ENCODE assay signal across 8 cellular contexts in the genomic region with DNA sequence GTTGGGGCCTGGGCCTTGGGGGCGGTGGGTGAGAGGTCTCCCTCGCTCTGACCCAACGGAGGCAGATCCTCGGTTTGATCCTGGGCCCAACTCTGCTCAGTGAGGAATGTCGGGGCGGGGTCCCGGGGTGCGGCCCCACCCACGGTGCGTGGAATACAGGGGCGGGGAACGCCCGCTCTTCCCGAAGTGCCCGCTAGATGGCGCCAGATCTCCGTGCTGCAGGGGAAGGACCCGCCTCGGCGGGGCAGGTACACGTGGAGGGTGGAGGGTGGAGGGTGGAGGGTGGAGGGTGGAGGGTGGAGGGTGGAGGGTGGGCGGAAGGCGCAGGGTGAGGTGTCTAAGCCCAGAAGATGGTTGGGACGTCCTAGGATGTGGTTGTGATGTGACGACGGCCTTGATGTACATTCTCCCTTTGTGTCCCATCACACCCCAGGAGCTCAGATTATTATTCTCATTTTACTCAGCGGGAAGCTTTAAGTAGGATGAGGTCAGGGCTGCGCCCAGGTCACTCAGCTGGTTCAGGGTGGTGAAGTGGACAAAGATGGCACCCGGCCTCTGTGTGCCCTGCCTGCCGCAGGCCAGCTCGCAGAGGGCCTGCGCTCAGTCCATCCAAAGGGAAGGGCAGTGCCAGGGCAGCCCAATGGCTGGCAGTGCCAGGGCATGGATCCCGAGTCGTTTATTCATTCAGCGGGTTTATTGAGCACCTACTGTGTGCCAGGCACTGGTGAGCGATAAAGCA. TPM values are rescaled to one million over a fixed set of nuclear protein-coding genes. Genes with fewer than 3 reads are reported as not detected.
DNase-seq lines count a peak whose midpoint lies in the region; ATAC-seq, FAIRE-seq and TF ChIP-seq lines count a peak whose summit lies in the region.

No MANE protein-coding gene starts in this region.

- H3K4me3 ChIP-seq in GM23338 (0 out of 2 replicates have a peak overlapping the region, but pooled peaks have one; percentile 29), adrenal gland (no peak overlapping the region), right cardiac atrium (ENCODE audit: low read length) (peak overlapping the region; percentile 33), small intestine (ENCODE audit: low read depth in 1 of 2, low read length in 2 of 2) (no peak overlapping the region)

- H3K27ac ChIP-seq in GM23338 (ENCODE audit: low read depth), result no peak overlapping the region
- no peak overlapping the region for H3K27ac ChIP-seq in adrenal gland
- no peak overlapping the region for H3K27ac ChIP-seq in right cardiac atrium (ENCODE audit: low read length)
- no peak overlapping the region for H3K27ac ChIP-seq in small intestine (ENCODE audit: low read depth in 1 of 2, low read length in 1 of 2)

- no peak for TF ChIP-seq POLR2A in adrenal gland (IDR thresholded peaks at IDR 0.05)

- no peaks in the 10 kb centered on the region for H3K9me3 Mint-ChIP-seq in GM23338

- H3K36me3 ChIP-seq in GM23338 (ENCODE audit: insufficient read depth) (no peaks in the 10 kb centered on the region), adrenal gland (replicated peaks in 1 of 2) (no peaks in the 10 kb centered on the region), small intestine (ENCODE audit: control insufficient read depth in 2 of 2, insufficient read depth in 2 of 2, low read length in 2 of 2) (no peaks in the 10 kb centered on the region)

- H3K4me1 ChIP-seq in GM23338 (ENCODE audit: insufficient read depth) (peaks cover 41% of the 10 kb centered on the region), adrenal gland (replicated peaks in 1 of 2) (peaks cover 0 to under 1% of the 10 kb centered on the region in 2 donors), right cardiac atrium (ENCODE audit: control insufficient read depth, insufficient read depth, low read length) (peaks cover 4% of the 10 kb centered on the region), small intestine (ENCODE audit: control insufficient read depth in 2 of 2, insufficient read depth in 1 of 2, low read depth in 1 of 2, low read length in 1 of 2) (no peaks in the 10 kb centered on the region)

- peaks cover 7% of the 10 kb centered on the region for H3F3A ChIP-seq in GM23338 (replicated peaks; ENCODE audit: low read depth)

- FAIRE-seq in small intestine (lab: Jason Lieb, UNC), result no peak

- TF ChIP-seq CTCF in GM10248 (IDR thresholded peaks at IDR 0.05; ENCODE audit: control extremely low read depth, extremely low read depth, low read depth, missing control alignments) (peak; percentile 94), GM23338 (conservative IDR thresholded peaks at IDR 0.05; ENCODE audit: low read depth in 2 of 2) (peak; percentile 64 to 94), adrenal gland (IDR thresholded peaks at IDR 0.05) (peak; percentile 57 to 94 (median 80))

- H3K27me3 Mint-ChIP-seq in GM23338 (ENCODE audit: insufficient read depth, low read depth, poor library complexity), result peaks cover 25% of the 10 kb centered on the region
- H3K27me3 Mint-ChIP-seq in T-helper 17 cell, result no peaks in the 10 kb centered on the region

- H2AFZ ChIP-seq in GM23338, result peak overlapping the region; percentile 86

- H3K79me2 ChIP-seq in GM23338 (replicated peaks; ENCODE audit: insufficient read depth), result no peaks in the 10 kb centered on the region

- no peak overlapping the region for H3K4me3 Mint-ChIP-seq in GM23338
- H3K4me3 Mint-ChIP-seq in T-helper 17 cell, result peak overlapping the region; percentile 39

- H3K36me3 Mint-ChIP-seq in GM23338 (ENCODE audit: low read depth) (peaks cover 3% of the 10 kb centered on the region; the same call in 1 of the 3 replicates), T-helper 17 cell (ENCODE audit: low read depth) (peaks cover 3% of the 10 kb centered on the region)

- 11 to 26% (median 19%) methylated on average over 10 to 36 of the region's 36 CpGs for WGBS in adrenal gland, 4 donors
- 22% methylated on average over 36 of the region's 36 CpGs for WGBS in right cardiac atrium
- 17 to 21% (median 21%) methylated on average over 30 to 36 of the region's 36 CpGs for WGBS in small intestine, 3 donors

- no peaks in the 10 kb centered on the region for H4K20me1 ChIP-seq in GM23338 (replicated peaks; ENCODE audit: insufficient read depth)

- H3K27ac Mint-ChIP-seq in GM23338 (no peak overlapping the region), T-helper 17 cell (no peak overlapping the region)

- intact Hi-C loops in adrenal gland (cut with DNase I) (loop anchor here in 1 of 2 donors (2.0 kb wide), 1 partner anchor 86 kb away; no protein-coding TSS in a partner anchor), right cardiac atrium (cut with DNase I) (loop anchor here in 3 of 4 donors (2.0 to 10.0 kb wide), 4 partner anchors 66 to 216 kb away; no protein-coding TSS in a partner anchor)

- peak overlapping the region; percentile 48; the same call in 1 of the 2 replicates for H3K4me2 ChIP-seq in GM23338

- H3K27me3 ChIP-seq in GM23338 (ENCODE audit: insufficient read depth) (no peaks in the 10 kb centered on the region), adrenal gland (no peaks in the 10 kb centered on the region), right cardiac atrium (ENCODE audit: control insufficient read depth, insufficient read depth) (no peaks in the 10 kb centered on the region), small intestine (ENCODE audit: control insufficient read depth in 2 of 2, insufficient read depth in 2 of 2, low read length in 2 of 2) (no peaks in the 10 kb centered on the region)

- POLR2A ChIA-PET in GM10248 (lab: Yijun Ruan, JAX), result interaction anchor here (0.6 kb wide), 2 partner anchors 63 to 95 kb away, joined by 4 read pairs; no protein-coding TSS in a partner anchor

- CTCF ChIA-PET in GM10248 (lab: Yijun Ruan, JAX), result interaction anchor here (0.6 to 8.9 kb wide), 49 partner anchors 9 to 1024 kb away, joined by 3 to 75 read pairs (median 4); a partner anchor contains a TSS

- H3K4me1 Mint-ChIP-seq in GM23338, result peaks cover 43% of the 10 kb centered on the region
- peaks cover 18% of the 10 kb centered on the region for H3K4me1 Mint-ChIP-seq in T-helper 17 cell

- peak; percentile 84 for DNase-seq in GM10248 (ENCODE audit: extremely low spot score)
- DNase-seq in GM23338 (ENCODE audit: low spot score), result peak; percentile 79
- peak; percentile 50 for DNase-seq in M059J (ENCODE audit: low read depth)
- peak; percentile 77 to 90 (median 80) for DNase-seq in T-helper 17 cell
- DNase-seq in adrenal gland, result peak; percentile 67 to 88 (median 73)
- DNase-seq in right cardiac atrium, result peak; percentile 80 to 94 (median 93)
- DNase-seq in small intestine, result peak; percentile 64
- DNase-seq in COLO829 (ENCODE audit: low spot score), result no peak

- no peaks in the 10 kb centered on the region for H3K9me2 ChIP-seq in GM23338 (ENCODE audit: insufficient read depth)

- H3K9me3 ChIP-seq in T-helper 17 cell (ENCODE audit: control insufficient read depth, low read length, poor library complexity, severe bottlenecking) (no peaks in the 10 kb centered on the region), adrenal gland (replicated peaks in 1 of 3) (no peaks in the 10 kb centered on the region), right cardiac atrium (ENCODE audit: control insufficient read depth, low read length) (no peaks in the 10 kb centered on the region), small intestine (ENCODE audit: control insufficient read depth, low read depth) (no peaks in the 10 kb centered on the region)

- ATAC-seq in GM23338 (peak; percentile 74), T-helper 17 cell (peak; percentile 98), right cardiac atrium (peak; percentile 90 to 93)

TF ChIP-seq in GM23338, 12 proteins besides CTCF, POLR2A, EP300 and RAD21:
- TF ChIP-seq ZNF331 (CRISPR knock-in tag; IDR thresholded peaks at IDR 0.05; ENCODE audit: low read depth) (no peak), STAT1 (IDR thresholded peaks at IDR 0.05; ENCODE audit: unreplicated experiment) (no peak), CREB1 (CRISPR knock-in tag; IDR thresholded peaks at IDR 0.05; ENCODE audit: low read depth) (no peak), EZH2 (IDR thresholded peaks at IDR 0.05; ENCODE audit: low read depth, unreplicated experiment) (no peak), NANOG (IDR thresholded peaks at IDR 0.05; ENCODE audit: borderline replicate concordance) (no peak), ZNF114 (CRISPR knock-in tag; IDR thresholded peaks at IDR 0.05) (no peak)

RNA-seq across cellular contexts. Expression of a gene that starts 9.4 kb away (rescaled TPM):
- total RNA-seq in GM23338 (2014; rRNA removed; shearing (Covaris generic)), result 1,443 and 1,506 TPM in 2 replicates
- polyA plus RNA-seq in GM23338 (2016; fragmentation: Nextera tagmentation; extraction: Ambion mirVana) (2,790 and 2,911 TPM in 2 replicates), adrenal gland (1,000 to 10,000 TPM; 1,067 to 2,924 (median 1,712) TPM), right cardiac atrium (1,870 TPM), small intestine (1,000 to 10,000 TPM; 2,980 to 5,825 (median 5,408) TPM)
- 1,412 and 1,643 TPM in 2 replicates for total RNA-seq in M059J (2014; rRNA removed; shearing (Covaris generic))
- total RNA-seq in T-helper 17 cell (1,000 to 10,000 TPM; 3,455 to 4,953 TPM), adrenal gland (1,000 to 10,000 TPM; 1,380 to 3,506 (median 1,891) TPM), right cardiac atrium (1,000 to 10,000 TPM; 1,254 to 1,552 (median 1,386) TPM)

RNA-seq across cellular contexts. Expression of a gene that starts 46.3 kb away (rescaled TPM):
- total RNA-seq in GM23338 (2014; rRNA removed; shearing (Covaris generic)), result 49.8 and 54.8 TPM in 2 replicates
- polyA plus RNA-seq in GM23338 (2016; fragmentation: Nextera tagmentation; extraction: Ambion mirVana), result 98.4 and 105 TPM in 2 replicates
- 1.8 and 6.0 TPM in 2 replicates for total RNA-seq in M059J (2014; rRNA removed; shearing (Covaris generic))
- total RNA-seq in T-helper 17 cell, result 100 to 1,000 TPM; 477 to 721 TPM
- 1,000 to 10,000 TPM in 6 of 8 donors, 100 to 1,000 TPM in 2; 582 to 3,185 (median 2,268) TPM for total RNA-seq in adrenal gland
- polyA plus RNA-seq in adrenal gland, result 100 to 1,000 TPM; 719 to 852 (median 838) TPM
- 100 to 1,000 TPM; 222 to 331 (median 251) TPM for total RNA-seq in right cardiac atrium
- 201 TPM for polyA plus RNA-seq in right cardiac atrium
- 100 to 1,000 TPM; 288 to 939 (median 792) TPM for polyA plus RNA-seq in small intestine

RNA-seq across cellular contexts. Expression of a gene that starts 48.9 kb away (rescaled TPM):
- 76.6 and 85.0 TPM in 2 replicates for total RNA-seq in GM23338 (2014; rRNA removed; shearing (Covaris generic))
- polyA plus RNA-seq in GM23338 (2016; fragmentation: Nextera tagmentation; extraction: Ambion mirVana) (7.3 and 8.5 TPM in 2 replicates), adrenal gland (10 to 100 TPM in 2 of 3 donors, 1 to 10 TPM in 1; 9.6 to 37.5 (median 21.1) TPM), right cardiac atrium (45.9 TPM), small intestine (10 to 100 TPM in 2 of 3 donors, 1 to 10 TPM in 1; 7.4 to 26.2 (median 15.7) TPM)
- total RNA-seq in M059J (2014; rRNA removed; shearing (Covaris generic)), result 24.3 and 44.2 TPM in 2 replicates
- total RNA-seq in T-helper 17 cell (10 to 100 TPM in 1 of 2 donors, 1 to 10 TPM in 1; 2.2 to 13.7 TPM), adrenal gland (100 to 1,000 TPM in 6 of 8 donors, 10 to 100 TPM in 2; 80.7 to 154 (median 106) TPM), right cardiac atrium (10 to 100 TPM; 53.1 to 67.8 (median 58.7) TPM)

Comparison
In these comparisons a context has a peak if more than half of its experiments do, and no peak if none do; other contexts are left out.
1. H3K4me3 ChIP-seq: peak in GM23338 (single experiment) and right cardiac atrium (single experiment); none in adrenal gland (0 of 4) and small intestine (0 of 2).
2. Peak in every context shown above with its lines, with median percentiles within 50 percentile points of each other: CTCF ChIP-seq and ATAC-seq.